ENCODE assay signal across 8 cellular contexts in the genomic region with DNA sequence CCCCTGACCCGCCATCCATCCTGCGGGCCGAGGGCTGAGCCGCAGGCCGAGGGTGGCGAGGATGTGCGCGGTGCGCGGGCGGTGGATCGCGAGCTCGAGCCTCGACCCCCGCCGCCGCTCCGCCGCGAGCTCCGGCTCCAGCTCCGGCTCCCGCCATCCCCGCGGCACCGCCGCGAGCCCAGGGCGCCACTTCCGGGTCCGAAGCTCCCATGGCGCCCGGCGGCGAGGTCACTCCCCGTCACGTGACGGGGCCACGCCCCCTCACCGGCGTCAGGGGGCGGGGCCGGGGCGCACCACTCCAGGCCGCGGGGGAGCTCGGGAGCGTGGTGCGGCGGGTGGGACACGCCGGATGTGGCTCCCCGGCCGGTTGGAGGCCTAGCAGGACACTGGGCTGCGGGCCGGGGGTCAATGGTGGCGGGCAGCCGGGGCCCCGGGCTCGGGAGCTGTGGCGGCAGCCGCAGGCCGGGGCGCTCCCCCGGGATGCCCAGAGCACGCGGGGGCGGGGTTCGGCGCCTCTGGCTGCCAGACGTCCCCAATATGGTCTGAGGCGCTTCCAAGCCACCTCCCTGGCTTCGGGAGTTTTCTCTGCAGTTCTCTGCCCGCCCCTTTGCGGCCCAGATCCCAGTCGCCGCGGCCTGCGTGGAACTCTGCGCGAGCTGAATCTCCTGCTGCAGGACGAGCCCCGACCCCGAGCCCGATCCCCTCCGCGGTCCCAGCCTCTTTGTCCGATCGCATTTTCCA. TPM values are rescaled to one million over a fixed set of nuclear protein-coding genes. Genes with fewer than 3 reads are reported as not detected.
A peak's percentile ranks its signal among the peaks of the same experiment; 100 is the strongest.
DNase-seq lines count a peak whose midpoint lies in the region; ATAC-seq and TF ChIP-seq lines count a peak whose summit lies in the region.

A gene with protein sequence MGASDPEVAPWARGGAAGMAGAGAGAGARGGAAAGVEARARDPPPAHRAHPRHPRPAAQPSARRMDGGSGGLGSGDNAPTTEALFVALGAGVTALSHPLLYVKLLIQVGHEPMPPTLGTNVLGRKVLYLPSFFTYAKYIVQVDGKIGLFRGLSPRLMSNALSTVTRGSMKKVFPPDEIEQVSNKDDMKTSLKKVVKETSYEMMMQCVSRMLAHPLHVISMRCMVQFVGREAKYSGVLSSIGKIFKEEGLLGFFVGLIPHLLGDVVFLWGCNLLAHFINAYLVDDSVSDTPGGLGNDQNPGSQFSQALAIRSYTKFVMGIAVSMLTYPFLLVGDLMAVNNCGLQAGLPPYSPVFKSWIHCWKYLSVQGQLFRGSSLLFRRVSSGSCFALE (minus strand): TSS at position 234 of the 741 bp plus-strand sequence. CDS start 23 bp downstream, at position 211.

- no peaks in the 10 kb centered on the region for H3K9me3 Mint-ChIP-seq in CD8-positive, alpha-beta memory T cell
- H3K9me3 Mint-ChIP-seq in effector memory CD8-positive, alpha-beta T cell = no peaks in the 10 kb centered on the region

- H3K4me1 ChIP-seq in CD8-positive, alpha-beta memory T cell (ENCODE audit: insufficient read depth, low read length) = peaks cover 37% of the 10 kb centered on the region
- H3K4me1 ChIP-seq in mesendoderm (ENCODE audit: control insufficient read depth, low read depth, low read length) = peaks cover 22% of the 10 kb centered on the region

- H3K56ac ChIP-seq in mesendoderm (ENCODE audit: low read length) = peak within 1 kb of the TSS; percentile 100

- H3K79me2 ChIP-seq in mesendoderm (ENCODE audit: control insufficient read depth, insufficient read depth, low read length) = peaks cover 45% of the 10 kb centered on the region

- POLR2A ChIA-PET in CD8-positive, alpha-beta memory T cell (lab: Charles Lee) = interaction anchor here (0.6 to 2.2 kb wide), 11 partner anchors 19 to 531 kb away, joined by 3 to 15 read pairs (median 3); a partner anchor contains a TSS

- H3K79me1 ChIP-seq in mesendoderm (ENCODE audit: low read length) = peaks cover 17% of the 10 kb centered on the region

- H3K9me3 ChIP-seq in CD8-positive, alpha-beta memory T cell (ENCODE audit: low read length) = no peaks in the 10 kb centered on the region

- WGBS in mesendoderm (ENCODE audit: extremely low coverage, insufficient coverage, low lambda C conversion rate) = no CpG with 5 or more reads among the region's 90 CpGs

- peak within 1 kb of the TSS; percentile 75 for H3K4me2 ChIP-seq in mesendoderm (ENCODE audit: low read length)

- H2BK120ac ChIP-seq in mesendoderm (ENCODE audit: low read depth, low read length) = peak within 1 kb of the TSS; percentile 65

- H3K4ac ChIP-seq in mesendoderm (ENCODE audit: low read depth, low read length) = peak within 1 kb of the TSS; percentile 65

- H3K4me3 ChIP-seq in CD8-positive, alpha-beta memory T cell (ENCODE audit: low read length) = peak within 1 kb of the TSS; percentile 91
- H3K4me3 ChIP-seq in HL-60 (replicated peaks; ENCODE audit: insufficient read depth, low read length) = peak within 1 kb of the TSS; percentile 99
- H3K4me3 ChIP-seq in mesendoderm (ENCODE audit: low read length) = peak within 1 kb of the TSS; percentile 99

- peaks cover 0 to 11% of the 10 kb centered on the region in 2 donors for H3K27me3 Mint-ChIP-seq in CD8-positive, alpha-beta memory T cell
- peaks cover 0 to 7% of the 10 kb centered on the region in 2 donors for H3K27me3 Mint-ChIP-seq in effector memory CD8-positive, alpha-beta T cell

- no peak for TF ChIP-seq CTCF in HL-60 (IDR thresholded peaks at IDR 0.05; ENCODE audit: insufficient read depth, low read length)

- H3K18ac ChIP-seq in mesendoderm (ENCODE audit: low read length) = peak within 1 kb of the TSS; percentile 92

- peak within 1 kb of the TSS; percentile 93 for H2AK5ac ChIP-seq in mesendoderm (ENCODE audit: low read length)

- H3K27ac ChIP-seq in CD8-positive, alpha-beta memory T cell (ENCODE audit: low read depth, low read length) = peak within 1 kb of the TSS; percentile 82
- H3K27ac ChIP-seq in HL-60 (replicated peaks) (peak within 1 kb of the TSS; percentile 84), mesendoderm (ENCODE audit: low read depth, low read length) (peak within 1 kb of the TSS; percentile 72)

- peaks cover 0 to 16% (median 3%) of the 10 kb centered on the region in 3 donors for H3K36me3 Mint-ChIP-seq in CD8-positive, alpha-beta memory T cell
- peaks cover 19% of the 10 kb centered on the region for H3K36me3 Mint-ChIP-seq in effector memory CD8-positive, alpha-beta T cell (ENCODE audit: insufficient read depth)

- H2BK15ac ChIP-seq in mesendoderm (replicated peaks; ENCODE audit: low read depth) = no peak within 1 kb of the TSS

- peak within 1 kb of the TSS; percentile 47 for H4K5ac ChIP-seq in mesendoderm (ENCODE audit: low read length)

- H3K9ac ChIP-seq in mesendoderm (ENCODE audit: low read length) = peak within 1 kb of the TSS; percentile 100

- H3K4me1 Mint-ChIP-seq in CD8-positive, alpha-beta memory T cell = peaks cover 19 to 28% (median 22%) of the 10 kb centered on the region in 3 donors
- H3K4me1 Mint-ChIP-seq in effector memory CD8-positive, alpha-beta T cell (ENCODE audit: low read depth in 2 of 2) = peaks cover 16 to 20% of the 10 kb centered on the region in 2 donors

- H3K27ac Mint-ChIP-seq in CD8-positive, alpha-beta memory T cell = peak within 1 kb of the TSS; percentile 87 to 99 (median 97)
- peak within 1 kb of the TSS in 1 of 2 donors; percentile 94 for H3K27ac Mint-ChIP-seq in effector memory CD8-positive, alpha-beta T cell

- H3K27me3 ChIP-seq in CD8-positive, alpha-beta memory T cell (ENCODE audit: insufficient read depth, low read length, poor library complexity, severe bottlenecking) = no peaks in the 10 kb centered on the region
- H3K27me3 ChIP-seq in HL-60 (ENCODE audit: insufficient read depth, poor library complexity, severe bottlenecking) (no peaks in the 10 kb centered on the region), mesendoderm (ENCODE audit: insufficient read depth, low read length, poor library complexity) (no peaks in the 10 kb centered on the region)

- H3K23ac ChIP-seq in mesendoderm (ENCODE audit: low read length) = peak within 1 kb of the TSS; percentile 100

- H3K4me3 Mint-ChIP-seq in CD8-positive, alpha-beta memory T cell = peak within 1 kb of the TSS in 5 of 7 donors; percentile 90 to 99 (median 97)
- no peak within 1 kb of the TSS for H3K4me3 Mint-ChIP-seq in effector memory CD8-positive, alpha-beta T cell

- DNase-seq in CD8-positive, alpha-beta memory T cell = peak; percentile 84 to 92 (median 90)
- peak; percentile 81 to 85 for DNase-seq in HL-60 (ENCODE audit: low read depth in 1 of 2, low spot score in 1 of 2)
- peak; percentile 76 for DNase-seq in NK-92 treated with Interleukin-12 subunit alpha and Interleukin-12 subunit beta, amount 100 ng/mL, for 24 hours (lab: John Stamatoyannopoulos, UW)
- peak; percentile 69 to 71 for DNase-seq in activated CD8-positive, alpha-beta memory T cell treated with anti-CD3 and anti-CD28 coated beads for 4 hours (ENCODE audit: low read depth in 2 of 2)
- DNase-seq in effector memory CD8-positive, alpha-beta T cell = peak; percentile 82 to 88 (median 87)
- peak; percentile 92 for DNase-seq in mesendoderm
- DNase-seq in stimulated activated CD8-positive, alpha-beta memory T cell treated with anti-CD3 and anti-CD28 coated beads, Interleukin-12 subunit alpha, Interleukin-12 subunit beta, amount 100 ng/mL, for 4 hours (ENCODE audit: low read depth) = peak; percentile 83

- peak; percentile 85 for ATAC-seq in GM19463 (IDR thresholded peaks at IDR 0.05; ENCODE audit: unreplicated experiment)
- peak; percentile 88 for ATAC-seq in effector memory CD8-positive, alpha-beta T cell (replicated peaks)

- H4K8ac ChIP-seq in mesendoderm (ENCODE audit: low read depth, low read length) = peak within 1 kb of the TSS; percentile 88

- no peaks in the 10 kb centered on the region for H3K36me3 ChIP-seq in CD8-positive, alpha-beta memory T cell (ENCODE audit: insufficient read depth, low read length)
- peaks cover 1% of the 10 kb centered on the region for H3K36me3 ChIP-seq in mesendoderm (ENCODE audit: control insufficient read depth, insufficient read depth, low read length)

- CTCF ChIA-PET in CD8-positive, alpha-beta memory T cell (lab: Charles Lee) = interaction anchor here (1.0 to 2.0 kb wide), 7 partner anchors 32 to 224 kb away, joined by 3 to 19 read pairs (median 4); a partner anchor contains a TSS

- H2BK5ac ChIP-seq in mesendoderm (ENCODE audit: low read length) = peak within 1 kb of the TSS; percentile 88

RNA-seq across cellular contexts. Expression of the gene that starts here (rescaled TPM):
- total RNA-seq in CD8-positive, alpha-beta memory T cell = 100 to 1,000 TPM; 116 to 126 TPM
- 81.1 TPM for polyA plus RNA-seq in CD8-positive, alpha-beta memory T cell
- polyA plus RNA-seq in mesendoderm (2013, experiment 1 of 2) = 117 TPM
- 118 TPM for polyA plus RNA-seq in mesendoderm (2013, experiment 2 of 2)

Comparison
In these comparisons a context has a peak if more than half of its experiments do, and no peak if none do; other contexts are left out.
1. Peak in every context shown above with its lines: DNase-seq, ATAC-seq, H3K4me3 ChIP-seq and H3K27ac ChIP-seq.
2. H3K4me3 Mint-ChIP-seq: peak in CD8-positive, alpha-beta memory T cell (5 of 7); none in effector memory CD8-positive, alpha-beta T cell (0 of 2).